Comparison of ENCODE assay signal across 8 cellular contexts in the genomic region with DNA sequence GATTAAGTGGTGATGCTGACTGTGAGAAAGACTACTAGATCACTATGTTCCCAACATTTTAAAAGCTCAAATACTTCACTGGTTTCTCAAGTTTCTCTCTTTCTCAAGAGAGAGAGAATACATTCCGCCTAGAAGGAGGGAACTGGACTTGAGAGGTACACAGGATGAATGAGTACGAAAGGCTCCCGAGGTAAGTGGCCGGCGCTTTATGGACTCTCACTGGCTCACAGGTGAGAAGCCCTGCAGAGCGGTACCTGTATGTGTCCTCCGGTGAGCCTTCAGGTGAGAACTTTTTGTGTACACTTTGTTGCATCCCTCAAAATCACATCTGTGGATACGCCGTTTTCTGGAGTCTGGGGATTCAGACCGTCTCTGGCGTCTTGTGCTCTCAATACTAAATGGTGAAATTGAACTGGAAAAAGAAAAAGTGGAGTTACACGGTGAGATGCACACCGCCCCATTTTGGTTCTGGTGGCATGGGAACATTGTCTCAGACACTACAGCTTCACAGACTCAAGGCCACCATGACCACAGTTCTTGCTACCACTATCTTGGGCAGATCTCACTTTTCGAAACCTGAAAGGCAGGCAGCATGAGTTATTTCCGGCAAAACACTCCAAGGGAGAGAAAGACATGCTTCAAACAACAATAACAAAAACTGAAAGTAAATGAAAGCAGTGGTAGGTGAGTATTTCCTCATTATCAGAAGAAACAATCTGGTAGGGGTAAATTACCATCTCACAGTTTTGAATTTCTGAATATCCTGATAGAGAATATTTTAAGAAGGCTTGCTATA.
DNase-seq lines count a peak whose midpoint lies in the region; ATAC-seq lines count a peak whose summit lies in the region.

No MANE protein-coding gene starts in this region.

- H3K27ac Mint-ChIP-seq in IgD-negative memory B cell, result peak overlapping the region; percentile 29 to 86 (median 73)
- H3K27ac Mint-ChIP-seq in activated naive CD8-positive, alpha-beta T cell treated with anti-CD3 and anti-CD28 coated beads, Interleukin-2, amount 50 U/mL, for 24 hours, result peak overlapping the region; percentile 83
- peak overlapping the region; percentile 43 for H3K27ac Mint-ChIP-seq in stimulated activated effector memory CD8-positive, alpha-beta T cell treated with anti-CD3 and anti-CD28 coated beads, Interleukin-12 subunit alpha, Interleukin-12 subunit beta, amount 100 ng/mL, for 72 hours

- no peaks in the 10 kb centered on the region for H3K9me3 ChIP-seq in SJCRH30 (replicated peaks)

- peaks cover 18% of the 10 kb centered on the region for H3K4me1 ChIP-seq in SJCRH30

- H3K36me3 Mint-ChIP-seq in IgD-negative memory B cell, result peaks cover 2% of the 10 kb centered on the region
- H3K36me3 Mint-ChIP-seq in activated naive CD8-positive, alpha-beta T cell treated with anti-CD3 and anti-CD28 coated beads, Interleukin-2, amount 50 U/mL, for 24 hours (ENCODE audit: low read depth), result peaks cover 12% of the 10 kb centered on the region
- H3K36me3 Mint-ChIP-seq in stimulated activated effector memory CD8-positive, alpha-beta T cell treated with anti-CD3 and anti-CD28 coated beads, Interleukin-12 subunit alpha, Interleukin-12 subunit beta, amount 100 ng/mL, for 72 hours, result peaks cover 41% of the 10 kb centered on the region

- no peaks in the 10 kb centered on the region for H3K27me3 Mint-ChIP-seq in IgD-negative memory B cell
- no peaks in the 10 kb centered on the region for H3K27me3 Mint-ChIP-seq in activated naive CD8-positive, alpha-beta T cell treated with anti-CD3 and anti-CD28 coated beads, Interleukin-2, amount 50 U/mL, for 24 hours

- ATAC-seq in GM21390 (IDR thresholded peaks at IDR 0.05; ENCODE audit: unreplicated experiment), result peak; percentile 88
- ATAC-seq in activated naive CD8-positive, alpha-beta T cell treated with anti-CD3 and anti-CD28 coated beads, Interleukin-2, amount 50 U/mL, for 24 hours, result peak; percentile 71
- peak; percentile 95 for ATAC-seq in stimulated activated effector memory CD8-positive, alpha-beta T cell treated with anti-CD3 and anti-CD28 coated beads, Interleukin-12 subunit alpha, Interleukin-12 subunit beta, amount 100 ng/mL, for 72 hours

- H3K27ac ChIP-seq in SJCRH30, result no peak overlapping the region

- no peaks in the 10 kb centered on the region for H3K36me3 ChIP-seq in SJCRH30

- H3K4me3 ChIP-seq in SJCRH30, result no peak overlapping the region

- no peaks in the 10 kb centered on the region for H3K27me3 ChIP-seq in SJCRH30

- peak; percentile 16 for DNase-seq in activated naive CD8-positive, alpha-beta T cell treated with anti-CD3 and anti-CD28 coated beads, Interleukin-2, amount 50 U/mL, for 24 hours
- peak; percentile 24 to 64 for DNase-seq in stimulated activated effector memory CD8-positive, alpha-beta T cell treated with anti-CD3 and anti-CD28 coated beads, Interleukin-12 subunit alpha, Interleukin-12 subunit beta, amount 100 ng/mL, for 72 hours (ENCODE audit: low spot score in 2 of 2)
- DNase-seq in Ammon's horn (ENCODE audit: low spot score) (no peak), middle frontal gyrus (ENCODE audit: extremely low spot score, low spot score) (no peak), NCI-H2196 treated with DMSO at 0.1 percent for 48 hours (lab: John Stamatoyannopoulos, UW; ENCODE audit: unreplicated experiment) (no peak), SJCRH30 (no peak)

- H3K9me3 Mint-ChIP-seq in IgD-negative memory B cell, result no peaks in the 10 kb centered on the region
- H3K9me3 Mint-ChIP-seq in activated naive CD8-positive, alpha-beta T cell treated with anti-CD3 and anti-CD28 coated beads, Interleukin-2, amount 50 U/mL, for 24 hours, result no peaks in the 10 kb centered on the region
- H3K9me3 Mint-ChIP-seq in stimulated activated effector memory CD8-positive, alpha-beta T cell treated with anti-CD3 and anti-CD28 coated beads, Interleukin-12 subunit alpha, Interleukin-12 subunit beta, amount 100 ng/mL, for 72 hours, result no peaks in the 10 kb centered on the region

- H3K4me1 Mint-ChIP-seq in IgD-negative memory B cell, result peaks cover 8 to 14% (median 10%) of the 10 kb centered on the region in 3 donors
- H3K4me1 Mint-ChIP-seq in activated naive CD8-positive, alpha-beta T cell treated with anti-CD3 and anti-CD28 coated beads, Interleukin-2, amount 50 U/mL, for 24 hours, result peaks cover 49% of the 10 kb centered on the region
- H3K4me1 Mint-ChIP-seq in stimulated activated effector memory CD8-positive, alpha-beta T cell treated with anti-CD3 and anti-CD28 coated beads, Interleukin-12 subunit alpha, Interleukin-12 subunit beta, amount 100 ng/mL, for 72 hours, result peaks cover 48% of the 10 kb centered on the region

- peak overlapping the region in 2 of 4 donors; percentile 42 to 74 for H3K4me3 Mint-ChIP-seq in IgD-negative memory B cell
- peak overlapping the region; percentile 49 for H3K4me3 Mint-ChIP-seq in activated naive CD8-positive, alpha-beta T cell treated with anti-CD3 and anti-CD28 coated beads, Interleukin-2, amount 50 U/mL, for 24 hours
- H3K4me3 Mint-ChIP-seq in stimulated activated effector memory CD8-positive, alpha-beta T cell treated with anti-CD3 and anti-CD28 coated beads, Interleukin-12 subunit alpha, Interleukin-12 subunit beta, amount 100 ng/mL, for 72 hours, result peak overlapping the region; percentile 54

Comparison
In these comparisons a context has a peak if more than half of its experiments do, and no peak if none do; other contexts are left out.
1. DNase-seq: peak in activated naive CD8-positive, alpha-beta T cell treated with anti-CD3 and anti-CD28 coated beads, Interleukin-2, amount 50 U/mL, for 24 hours (single experiment) and stimulated activated effector memory CD8-positive, alpha-beta T cell treated with anti-CD3 and anti-CD28 coated beads, Interleukin-12 subunit alpha, Interleukin-12 subunit beta, amount 100 ng/mL, for 72 hours (2 of 2); none in Ammon's horn (single experiment), middle frontal gyrus (single experiment), NCI-H2196 treated with DMSO at 0.1 percent for 48 hours (single experiment) and SJCRH30 (0 of 2).
2. Peak in every context shown above with its lines, with median percentiles within 50 percentile points of each other: ATAC-seq and H3K27ac Mint-ChIP-seq.